ENCODE assay signal across 1 cellular context in the genomic region with DNA sequence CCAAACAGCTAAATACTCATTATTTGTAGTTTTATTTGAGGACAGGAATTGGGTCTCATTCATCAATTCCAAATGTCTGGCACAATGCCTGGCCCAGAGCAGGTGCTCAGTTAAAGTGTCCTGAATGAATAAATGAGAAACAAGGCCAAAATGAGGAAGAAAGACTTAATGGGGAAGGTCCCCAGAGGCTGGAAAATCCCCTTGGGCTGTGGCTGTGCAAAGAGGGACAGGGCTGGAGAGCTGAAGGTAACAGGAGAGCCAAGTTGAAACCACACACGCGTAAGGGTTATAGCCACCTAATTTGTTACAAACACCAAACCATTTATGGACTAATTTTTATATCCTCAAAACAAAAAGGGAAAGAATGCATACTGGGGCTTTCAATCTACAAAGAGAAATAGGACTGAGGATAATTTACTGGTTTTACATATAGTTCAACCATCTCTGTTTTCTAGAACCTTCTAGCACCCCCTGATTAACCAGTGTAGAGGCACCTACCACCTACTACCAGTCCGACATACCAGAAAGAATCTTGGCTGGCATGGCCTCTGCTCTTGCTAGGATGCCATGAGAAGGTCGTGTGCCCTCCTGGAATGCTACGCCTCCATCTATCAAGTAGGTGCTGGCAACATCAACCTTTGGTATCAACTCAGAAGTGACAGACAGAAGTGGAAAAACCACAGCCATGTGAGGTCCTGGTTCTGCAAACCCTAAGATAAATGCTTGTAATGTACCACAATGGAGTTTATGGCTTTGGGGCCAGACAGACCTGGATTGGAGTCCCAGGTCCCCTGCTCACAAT.
TF ChIP-seq lines count a peak whose summit lies in the region.

No MANE protein-coding gene starts in this region.

TF ChIP-seq in HCT116, 20 proteins besides CTCF, POLR2A, EP300 and RAD21 (continued from another document):
- TF ChIP-seq, protein P1, sequence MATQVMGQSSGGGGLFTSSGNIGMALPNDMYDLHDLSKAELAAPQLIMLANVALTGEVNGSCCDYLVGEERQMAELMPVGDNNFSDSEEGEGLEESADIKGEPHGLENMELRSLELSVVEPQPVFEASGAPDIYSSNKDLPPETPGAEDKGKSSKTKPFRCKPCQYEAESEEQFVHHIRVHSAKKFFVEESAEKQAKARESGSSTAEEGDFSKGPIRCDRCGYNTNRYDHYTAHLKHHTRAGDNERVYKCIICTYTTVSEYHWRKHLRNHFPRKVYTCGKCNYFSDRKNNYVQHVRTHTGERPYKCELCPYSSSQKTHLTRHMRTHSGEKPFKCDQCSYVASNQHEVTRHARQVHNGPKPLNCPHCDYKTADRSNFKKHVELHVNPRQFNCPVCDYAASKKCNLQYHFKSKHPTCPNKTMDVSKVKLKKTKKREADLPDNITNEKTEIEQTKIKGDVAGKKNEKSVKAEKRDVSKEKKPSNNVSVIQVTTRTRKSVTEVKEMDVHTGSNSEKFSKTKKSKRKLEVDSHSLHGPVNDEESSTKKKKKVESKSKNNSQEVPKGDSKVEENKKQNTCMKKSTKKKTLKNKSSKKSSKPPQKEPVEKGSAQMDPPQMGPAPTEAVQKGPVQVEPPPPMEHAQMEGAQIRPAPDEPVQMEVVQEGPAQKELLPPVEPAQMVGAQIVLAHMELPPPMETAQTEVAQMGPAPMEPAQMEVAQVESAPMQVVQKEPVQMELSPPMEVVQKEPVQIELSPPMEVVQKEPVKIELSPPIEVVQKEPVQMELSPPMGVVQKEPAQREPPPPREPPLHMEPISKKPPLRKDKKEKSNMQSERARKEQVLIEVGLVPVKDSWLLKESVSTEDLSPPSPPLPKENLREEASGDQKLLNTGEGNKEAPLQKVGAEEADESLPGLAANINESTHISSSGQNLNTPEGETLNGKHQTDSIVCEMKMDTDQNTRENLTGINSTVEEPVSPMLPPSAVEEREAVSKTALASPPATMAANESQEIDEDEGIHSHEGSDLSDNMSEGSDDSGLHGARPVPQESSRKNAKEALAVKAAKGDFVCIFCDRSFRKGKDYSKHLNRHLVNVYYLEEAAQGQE (IDR thresholded peaks at IDR 0.05; ENCODE audit: low read depth): no peak
- no peak for TF ChIP-seq ATF3 (IDR thresholded peaks at IDR 0.05)
